ENCODE assay signal across 1 cellular context in the genomic region with DNA sequence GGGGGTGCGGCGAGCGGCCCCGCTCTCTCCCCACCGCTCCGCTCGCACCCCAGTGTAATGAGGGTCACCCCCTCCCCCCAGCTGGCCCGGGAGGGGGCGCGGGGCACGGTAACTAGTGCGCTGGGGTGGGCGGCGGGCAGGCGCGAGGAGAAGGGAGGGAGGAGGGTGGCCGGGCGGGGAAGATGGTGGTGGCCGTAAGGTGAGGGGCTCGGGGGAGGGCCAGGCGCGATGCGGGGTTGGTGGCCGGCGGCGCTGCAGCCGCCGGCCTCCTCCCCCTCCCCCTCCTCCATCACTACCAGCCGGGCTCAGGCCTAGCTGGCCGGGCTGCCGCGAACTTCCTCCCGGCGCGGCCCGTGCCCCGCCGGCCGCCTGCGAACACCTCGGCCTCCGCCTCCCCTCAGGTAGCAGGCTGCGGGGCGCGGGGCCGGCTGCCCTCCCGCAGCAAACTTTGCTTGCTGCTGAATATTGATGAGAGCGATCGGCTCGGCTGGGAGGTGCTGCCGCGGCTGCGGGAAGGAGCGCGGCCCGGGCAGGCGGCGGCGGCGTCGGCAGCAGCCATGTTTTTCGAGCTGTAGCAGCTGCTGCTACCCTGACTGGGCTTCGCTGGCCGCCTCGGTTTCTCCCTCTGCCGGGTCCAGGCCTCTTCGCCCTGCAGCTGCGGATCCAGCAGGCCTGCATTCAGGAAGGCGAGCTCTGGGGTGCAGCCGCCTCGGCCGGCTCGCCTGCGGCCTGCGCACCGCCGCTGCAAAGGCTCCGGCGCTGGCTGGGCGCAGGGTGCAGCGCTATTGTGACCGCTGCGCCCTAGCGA.
TF ChIP-seq lines count a peak whose summit lies in the region.

No MANE protein-coding gene starts in this region.

TF ChIP-seq in K562, 482 proteins besides CTCF, POLR2A, EP300 and RAD21 (continued from another document and continues in another):
- TF ChIP-seq RERE (CRISPR knock-in tag; IDR thresholded peaks at IDR 0.05; ENCODE audit: borderline replicate concordance) = no peak
- TF ChIP-seq HDGF (IDR thresholded peaks at IDR 0.05) = no peak
- no peak for TF ChIP-seq TBL1XR1 (IDR thresholded peaks at IDR 0.05; ENCODE audit: low read length in 2 of 2)
- TF ChIP-seq TEAD2 (tag; IDR thresholded peaks at IDR 0.05) = no peak
- no peak for TF ChIP-seq ZNF398 (CRISPR knock-in tag; IDR thresholded peaks at IDR 0.05)
- 0 out of 2 replicates have a peak, but pooled peaks have one; percentile 29 for TF ChIP-seq ZNF431 (CRISPR knock-in tag; IDR thresholded peaks at IDR 0.05)
- TF ChIP-seq ASH1L (IDR thresholded peaks at IDR 0.05; ENCODE audit: borderline replicate concordance, low read depth, partially characterized antibody) = no peak
- TF ChIP-seq FOXM1 (IDR thresholded peaks at IDR 0.05; ENCODE audit: low read depth) = no peak
- peak; percentile 68; the same call in 1 of the 2 replicates for TF ChIP-seq FOXM1 (CRISPR knock-in tag; IDR thresholded peaks at IDR 0.05; ENCODE audit: low read depth)
- TF ChIP-seq DIDO1 (tag; IDR thresholded peaks at IDR 0.05; ENCODE audit: low read depth) = no peak
- no peak for TF ChIP-seq SNRNP70 (optimal IDR thresholded peaks at IDR 0.05; ENCODE audit: low read depth, low read length)
- TF ChIP-seq ZNF561 (CRISPR knock-in tag; conservative IDR thresholded peaks at IDR 0.05) = no peak
- TF ChIP-seq E2F8 (IDR thresholded peaks at IDR 0.05; ENCODE audit: low read depth, partially characterized antibody) = no peak
- TF ChIP-seq KLF1 (tag; IDR thresholded peaks at IDR 0.05) = no peak
- TF ChIP-seq EGR1 (conservative IDR thresholded peaks at IDR 0.05) = peak; percentile 64; the same call in 1 of the 2 replicates
- TF ChIP-seq L3MBTL2 (IDR thresholded peaks at IDR 0.05) = peak; percentile 64
- TF ChIP-seq SIRT6 (IDR thresholded peaks at IDR 0.05; ENCODE audit: low read depth, low read length) = no peak
- TF ChIP-seq ZNF134 (CRISPR knock-in tag; conservative IDR thresholded peaks at IDR 0.05) = no peak
- TF ChIP-seq, protein P1, sequence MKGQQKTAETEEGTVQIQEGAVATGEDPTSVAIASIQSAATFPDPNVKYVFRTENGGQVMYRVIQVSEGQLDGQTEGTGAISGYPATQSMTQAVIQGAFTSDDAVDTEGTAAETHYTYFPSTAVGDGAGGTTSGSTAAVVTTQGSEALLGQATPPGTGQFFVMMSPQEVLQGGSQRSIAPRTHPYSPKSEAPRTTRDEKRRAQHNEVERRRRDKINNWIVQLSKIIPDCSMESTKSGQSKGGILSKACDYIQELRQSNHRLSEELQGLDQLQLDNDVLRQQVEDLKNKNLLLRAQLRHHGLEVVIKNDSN (CRISPR knock-in tag; IDR thresholded peaks at IDR 0.05) = no peak
- no peak for TF ChIP-seq ZBTB2 (IDR thresholded peaks at IDR 0.05)
- TF ChIP-seq TAL1 (IDR thresholded peaks at IDR 0.05) = no peak
- TF ChIP-seq, protein P2, sequence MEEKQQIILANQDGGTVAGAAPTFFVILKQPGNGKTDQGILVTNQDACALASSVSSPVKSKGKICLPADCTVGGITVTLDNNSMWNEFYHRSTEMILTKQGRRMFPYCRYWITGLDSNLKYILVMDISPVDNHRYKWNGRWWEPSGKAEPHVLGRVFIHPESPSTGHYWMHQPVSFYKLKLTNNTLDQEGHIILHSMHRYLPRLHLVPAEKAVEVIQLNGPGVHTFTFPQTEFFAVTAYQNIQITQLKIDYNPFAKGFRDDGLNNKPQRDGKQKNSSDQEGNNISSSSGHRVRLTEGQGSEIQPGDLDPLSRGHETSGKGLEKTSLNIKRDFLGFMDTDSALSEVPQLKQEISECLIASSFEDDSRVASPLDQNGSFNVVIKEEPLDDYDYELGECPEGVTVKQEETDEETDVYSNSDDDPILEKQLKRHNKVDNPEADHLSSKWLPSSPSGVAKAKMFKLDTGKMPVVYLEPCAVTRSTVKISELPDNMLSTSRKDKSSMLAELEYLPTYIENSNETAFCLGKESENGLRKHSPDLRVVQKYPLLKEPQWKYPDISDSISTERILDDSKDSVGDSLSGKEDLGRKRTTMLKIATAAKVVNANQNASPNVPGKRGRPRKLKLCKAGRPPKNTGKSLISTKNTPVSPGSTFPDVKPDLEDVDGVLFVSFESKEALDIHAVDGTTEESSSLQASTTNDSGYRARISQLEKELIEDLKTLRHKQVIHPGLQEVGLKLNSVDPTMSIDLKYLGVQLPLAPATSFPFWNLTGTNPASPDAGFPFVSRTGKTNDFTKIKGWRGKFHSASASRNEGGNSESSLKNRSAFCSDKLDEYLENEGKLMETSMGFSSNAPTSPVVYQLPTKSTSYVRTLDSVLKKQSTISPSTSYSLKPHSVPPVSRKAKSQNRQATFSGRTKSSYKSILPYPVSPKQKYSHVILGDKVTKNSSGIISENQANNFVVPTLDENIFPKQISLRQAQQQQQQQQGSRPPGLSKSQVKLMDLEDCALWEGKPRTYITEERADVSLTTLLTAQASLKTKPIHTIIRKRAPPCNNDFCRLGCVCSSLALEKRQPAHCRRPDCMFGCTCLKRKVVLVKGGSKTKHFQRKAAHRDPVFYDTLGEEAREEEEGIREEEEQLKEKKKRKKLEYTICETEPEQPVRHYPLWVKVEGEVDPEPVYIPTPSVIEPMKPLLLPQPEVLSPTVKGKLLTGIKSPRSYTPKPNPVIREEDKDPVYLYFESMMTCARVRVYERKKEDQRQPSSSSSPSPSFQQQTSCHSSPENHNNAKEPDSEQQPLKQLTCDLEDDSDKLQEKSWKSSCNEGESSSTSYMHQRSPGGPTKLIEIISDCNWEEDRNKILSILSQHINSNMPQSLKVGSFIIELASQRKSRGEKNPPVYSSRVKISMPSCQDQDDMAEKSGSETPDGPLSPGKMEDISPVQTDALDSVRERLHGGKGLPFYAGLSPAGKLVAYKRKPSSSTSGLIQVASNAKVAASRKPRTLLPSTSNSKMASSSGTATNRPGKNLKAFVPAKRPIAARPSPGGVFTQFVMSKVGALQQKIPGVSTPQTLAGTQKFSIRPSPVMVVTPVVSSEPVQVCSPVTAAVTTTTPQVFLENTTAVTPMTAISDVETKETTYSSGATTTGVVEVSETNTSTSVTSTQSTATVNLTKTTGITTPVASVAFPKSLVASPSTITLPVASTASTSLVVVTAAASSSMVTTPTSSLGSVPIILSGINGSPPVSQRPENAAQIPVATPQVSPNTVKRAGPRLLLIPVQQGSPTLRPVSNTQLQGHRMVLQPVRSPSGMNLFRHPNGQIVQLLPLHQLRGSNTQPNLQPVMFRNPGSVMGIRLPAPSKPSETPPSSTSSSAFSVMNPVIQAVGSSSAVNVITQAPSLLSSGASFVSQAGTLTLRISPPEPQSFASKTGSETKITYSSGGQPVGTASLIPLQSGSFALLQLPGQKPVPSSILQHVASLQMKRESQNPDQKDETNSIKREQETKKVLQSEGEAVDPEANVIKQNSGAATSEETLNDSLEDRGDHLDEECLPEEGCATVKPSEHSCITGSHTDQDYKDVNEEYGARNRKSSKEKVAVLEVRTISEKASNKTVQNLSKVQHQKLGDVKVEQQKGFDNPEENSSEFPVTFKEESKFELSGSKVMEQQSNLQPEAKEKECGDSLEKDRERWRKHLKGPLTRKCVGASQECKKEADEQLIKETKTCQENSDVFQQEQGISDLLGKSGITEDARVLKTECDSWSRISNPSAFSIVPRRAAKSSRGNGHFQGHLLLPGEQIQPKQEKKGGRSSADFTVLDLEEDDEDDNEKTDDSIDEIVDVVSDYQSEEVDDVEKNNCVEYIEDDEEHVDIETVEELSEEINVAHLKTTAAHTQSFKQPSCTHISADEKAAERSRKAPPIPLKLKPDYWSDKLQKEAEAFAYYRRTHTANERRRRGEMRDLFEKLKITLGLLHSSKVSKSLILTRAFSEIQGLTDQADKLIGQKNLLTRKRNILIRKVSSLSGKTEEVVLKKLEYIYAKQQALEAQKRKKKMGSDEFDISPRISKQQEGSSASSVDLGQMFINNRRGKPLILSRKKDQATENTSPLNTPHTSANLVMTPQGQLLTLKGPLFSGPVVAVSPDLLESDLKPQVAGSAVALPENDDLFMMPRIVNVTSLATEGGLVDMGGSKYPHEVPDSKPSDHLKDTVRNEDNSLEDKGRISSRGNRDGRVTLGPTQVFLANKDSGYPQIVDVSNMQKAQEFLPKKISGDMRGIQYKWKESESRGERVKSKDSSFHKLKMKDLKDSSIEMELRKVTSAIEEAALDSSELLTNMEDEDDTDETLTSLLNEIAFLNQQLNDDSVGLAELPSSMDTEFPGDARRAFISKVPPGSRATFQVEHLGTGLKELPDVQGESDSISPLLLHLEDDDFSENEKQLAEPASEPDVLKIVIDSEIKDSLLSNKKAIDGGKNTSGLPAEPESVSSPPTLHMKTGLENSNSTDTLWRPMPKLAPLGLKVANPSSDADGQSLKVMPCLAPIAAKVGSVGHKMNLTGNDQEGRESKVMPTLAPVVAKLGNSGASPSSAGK (IDR thresholded peaks at IDR 0.05) = peak; percentile 70; the same call in 1 of the 2 replicates
- peak; percentile 49 for TF ChIP-seq GABPA (tag; conservative IDR thresholded peaks at IDR 0.05; ENCODE audit: low read depth)
- TF ChIP-seq, protein P3, sequence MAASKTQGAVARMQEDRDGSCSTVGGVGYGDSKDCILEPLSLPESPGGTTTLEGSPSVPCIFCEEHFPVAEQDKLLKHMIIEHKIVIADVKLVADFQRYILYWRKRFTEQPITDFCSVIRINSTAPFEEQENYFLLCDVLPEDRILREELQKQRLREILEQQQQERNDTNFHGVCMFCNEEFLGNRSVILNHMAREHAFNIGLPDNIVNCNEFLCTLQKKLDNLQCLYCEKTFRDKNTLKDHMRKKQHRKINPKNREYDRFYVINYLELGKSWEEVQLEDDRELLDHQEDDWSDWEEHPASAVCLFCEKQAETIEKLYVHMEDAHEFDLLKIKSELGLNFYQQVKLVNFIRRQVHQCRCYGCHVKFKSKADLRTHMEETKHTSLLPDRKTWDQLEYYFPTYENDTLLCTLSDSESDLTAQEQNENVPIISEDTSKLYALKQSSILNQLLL (CRISPR knock-in tag; IDR thresholded peaks at IDR 0.05; ENCODE audit: borderline replicate concordance) = no peak
